Comparison of ENCODE assay signal across 12 cellular contexts in the genomic region with DNA sequence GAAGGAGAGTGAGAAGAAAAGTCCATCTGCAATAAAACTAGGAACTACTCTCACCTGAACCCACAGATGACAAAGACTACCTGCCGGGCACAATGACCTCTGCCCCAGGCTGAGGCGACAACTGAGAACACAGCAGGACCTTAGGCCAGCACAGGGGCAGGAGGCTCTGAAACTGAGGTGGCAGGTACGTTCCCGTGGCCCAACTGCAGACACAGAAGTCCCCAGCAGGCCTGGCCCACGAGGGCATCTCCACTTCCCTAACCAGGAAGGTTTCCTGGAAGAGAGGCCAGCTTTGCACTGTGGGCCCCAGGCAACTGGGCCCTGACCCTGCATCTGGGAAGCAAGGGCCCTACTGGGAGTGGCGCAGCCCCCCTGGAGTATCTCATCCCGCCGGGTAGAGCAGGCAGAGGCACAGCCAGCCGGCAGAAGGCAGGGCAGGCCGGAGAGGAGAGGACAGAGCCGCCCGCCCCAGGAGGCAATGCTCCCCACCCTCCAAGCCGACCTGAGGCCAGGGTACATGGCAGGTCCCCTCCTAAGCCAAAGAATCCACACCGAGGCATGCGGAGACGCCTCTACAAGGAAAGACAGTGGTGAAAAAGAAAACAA. TPM values are rescaled to one million over a fixed set of nuclear protein-coding genes. Genes with fewer than 3 reads are reported as not detected.
DNase-seq lines count a peak whose midpoint lies in the region; ATAC-seq and TF ChIP-seq lines count a peak whose summit lies in the region.
"Had no signal": no experiment of that assay in that cellular context is flagged by ENCODE, and none has a peak within 500 bp of the region (broad histone marks: within the 10 kb centered on the region; RNA-seq: fewer than 3 reads in every experiment).

No MANE protein-coding gene starts in this region.

- H3K36me3 Mint-ChIP-seq in activated CD8-positive, alpha-beta memory T cell treated with anti-CD3 and anti-CD28 coated beads, Interleukin-2, amount 10 ng/mL, durations not matched to agents 7 days and 5 days, result peaks cover 17% of the 10 kb centered on the region
- H3K36me3 Mint-ChIP-seq in activated naive CD8-positive, alpha-beta T cell treated with anti-CD3 and anti-CD28 coated beads for 36 hours, result peaks cover 33% of the 10 kb centered on the region

- H3K9ac ChIP-seq in liver (ENCODE audit: low read depth in 1 of 2, low read length in 2 of 2), result no peak overlapping the region

- H3K9me3 Mint-ChIP-seq in activated CD8-positive, alpha-beta memory T cell treated with anti-CD3 and anti-CD28 coated beads, Interleukin-2, amount 10 ng/mL, durations not matched to agents 7 days and 5 days (ENCODE audit: low read depth), result no peaks in the 10 kb centered on the region
- H3K9me3 Mint-ChIP-seq in activated naive CD8-positive, alpha-beta T cell treated with anti-CD3 and anti-CD28 coated beads for 36 hours, result no peaks in the 10 kb centered on the region
- no peaks in the 10 kb centered on the region for H3K9me3 Mint-ChIP-seq in stimulated activated naive CD8-positive, alpha-beta T cell treated with anti-CD3 and anti-CD28 coated beads, Interleukin-15, amount 100 ng/mL, for 72 hours

- H3K4me1 ChIP-seq in liver (ENCODE audit: control insufficient read depth in 4 of 4, insufficient read depth in 4 of 4, low read length in 3 of 4), result peaks cover 9 to 37% (median 21%) of the 10 kb centered on the region in 4 donors

- TF ChIP-seq CTCF in liver (IDR thresholded peaks at IDR 0.05; ENCODE audit: low read depth, low read length, missing input control), result no peak

- H3K9me3 ChIP-seq in liver (ENCODE audit: control insufficient read depth in 4 of 4, low read length in 3 of 4), result no peaks in the 10 kb centered on the region
- H3K9me3 ChIP-seq: esophagus squamous epithelium had no signal

- ATAC-seq in activated CD8-positive, alpha-beta memory T cell treated with anti-CD3 and anti-CD28 coated beads, Interleukin-2, amount 10 ng/mL, durations not matched to agents 7 days and 5 days, result no peak
- no peak for ATAC-seq in stimulated activated naive CD8-positive, alpha-beta T cell treated with anti-CD3 and anti-CD28 coated beads, Interleukin-15, amount 100 ng/mL, for 72 hours
- no peak for ATAC-seq in HG03354 (IDR thresholded peaks at IDR 0.05; ENCODE audit: poor library complexity, severe bottlenecking, unreplicated experiment)
- ATAC-seq: HCT116 had no signal

- H3K27me3 ChIP-seq in liver (ENCODE audit: control insufficient read depth in 4 of 4, insufficient read depth in 4 of 4, low read length in 3 of 4), result no peaks in the 10 kb centered on the region
- H3K27me3 ChIP-seq: esophagus squamous epithelium had no signal

- H3K27ac Mint-ChIP-seq in activated CD8-positive, alpha-beta memory T cell treated with anti-CD3 and anti-CD28 coated beads, Interleukin-2, amount 10 ng/mL, durations not matched to agents 7 days and 5 days, result no peak overlapping the region
- H3K27ac Mint-ChIP-seq in activated naive CD8-positive, alpha-beta T cell treated with anti-CD3 and anti-CD28 coated beads for 36 hours, result peak overlapping the region; percentile 34
- H3K27ac Mint-ChIP-seq in stimulated activated naive CD8-positive, alpha-beta T cell treated with anti-CD3 and anti-CD28 coated beads, Interleukin-15, amount 100 ng/mL, for 72 hours, result no peak overlapping the region

- H3K4me3 ChIP-seq in liver (ENCODE audit: low read depth in 1 of 3, low read length in 3 of 3), result no peak overlapping the region

- WGBS in liver, result 70% methylated on average over 16 of the region's 16 CpGs

- H3K4me3 Mint-ChIP-seq in activated CD8-positive, alpha-beta memory T cell treated with anti-CD3 and anti-CD28 coated beads, Interleukin-2, amount 10 ng/mL, durations not matched to agents 7 days and 5 days, result peak overlapping the region; percentile 38
- H3K4me3 Mint-ChIP-seq in activated naive CD8-positive, alpha-beta T cell treated with anti-CD3 and anti-CD28 coated beads for 36 hours, result peak overlapping the region; percentile 37
- H3K4me3 Mint-ChIP-seq in stimulated activated naive CD8-positive, alpha-beta T cell treated with anti-CD3 and anti-CD28 coated beads, Interleukin-15, amount 100 ng/mL, for 72 hours, result peak overlapping the region; percentile 79 to 82

- peaks cover 0 to 3% (median 0%) of the 10 kb centered on the region in 4 donors for H3K36me3 ChIP-seq in liver (ENCODE audit: control insufficient read depth in 4 of 4, insufficient read depth in 3 of 4, low read depth in 1 of 4, low read length in 3 of 4)

- H3K27ac ChIP-seq in liver (ENCODE audit: low read depth in 1 of 2, low read length in 2 of 2), result peak overlapping the region in 1 of 2 donors; percentile 22

- no peak for TF ChIP-seq RAD21 in liver (IDR thresholded peaks at IDR 0.05)

- H3K27me3 Mint-ChIP-seq in activated CD8-positive, alpha-beta memory T cell treated with anti-CD3 and anti-CD28 coated beads, Interleukin-2, amount 10 ng/mL, durations not matched to agents 7 days and 5 days, result no peaks in the 10 kb centered on the region
- H3K27me3 Mint-ChIP-seq in activated naive CD8-positive, alpha-beta T cell treated with anti-CD3 and anti-CD28 coated beads for 36 hours, result no peaks in the 10 kb centered on the region
- no peaks in the 10 kb centered on the region for H3K27me3 Mint-ChIP-seq in stimulated activated naive CD8-positive, alpha-beta T cell treated with anti-CD3 and anti-CD28 coated beads, Interleukin-15, amount 100 ng/mL, for 72 hours

- CTCF ChIA-PET in activated CD8-positive, alpha-beta memory T cell treated with anti-CD3 and anti-CD28 coated beads, Interleukin-2, amount 10 ng/mL, durations not matched to agents 7 days and 5 days (lab: Charles Lee), result interaction anchor here (0.9 to 1.2 kb wide), 2 partner anchors 13 to 18 kb away, joined by 3 read pairs; no protein-coding TSS in a partner anchor

- peaks cover 63% of the 10 kb centered on the region for H3K4me1 Mint-ChIP-seq in activated CD8-positive, alpha-beta memory T cell treated with anti-CD3 and anti-CD28 coated beads, Interleukin-2, amount 10 ng/mL, durations not matched to agents 7 days and 5 days
- H3K4me1 Mint-ChIP-seq in activated naive CD8-positive, alpha-beta T cell treated with anti-CD3 and anti-CD28 coated beads for 36 hours, result peaks cover 87% of the 10 kb centered on the region
- H3K4me1 Mint-ChIP-seq in stimulated activated naive CD8-positive, alpha-beta T cell treated with anti-CD3 and anti-CD28 coated beads, Interleukin-15, amount 100 ng/mL, for 72 hours, result peaks cover 98% of the 10 kb centered on the region

- DNase-seq in activated CD8-positive, alpha-beta memory T cell treated with anti-CD3 and anti-CD28 coated beads, Interleukin-2, amount 10 ng/mL, durations not matched to agents 7 days and 5 days, result no peak
- no peak for DNase-seq in activated CD8-positive, alpha-beta memory T cell treated with anti-CD3 and anti-CD28 coated beads, Interleukin-2, amount 50 U/mL, for 4 hours
- DNase-seq in activated naive CD8-positive, alpha-beta T cell treated with anti-CD3 and anti-CD28 coated beads for 36 hours, result no peak
- DNase-seq in stimulated activated naive CD8-positive, alpha-beta T cell treated with anti-CD3 and anti-CD28 coated beads, Interleukin-15, amount 100 ng/mL, for 72 hours, result no peak
- no peak for DNase-seq in COLO829 (ENCODE audit: low spot score)
- no peak for DNase-seq in NCI-H2227 treated with DMSO at 0.1 percent for 48 hours (lab: John Stamatoyannopoulos, UW)
- DNase-seq: ACHN, esophagus squamous epithelium, NCI-H1048 had no signal

TF ChIP-seq in liver, 16 proteins besides CTCF, POLR2A, EP300 and RAD21 (continues in another document):
- no peak for TF ChIP-seq NR2F2 (IDR thresholded peaks at IDR 0.05)
- TF ChIP-seq SP1 (IDR thresholded peaks at IDR 0.05), result no peak
- TF ChIP-seq FOXA2 (IDR thresholded peaks at IDR 0.05), result no peak
- TF ChIP-seq GABPA (IDR thresholded peaks at IDR 0.05 in 1 of 2, conservative IDR thresholded peaks at IDR 0.05 in 1 of 2), result no peak
- no peak for TF ChIP-seq HNF4G (IDR thresholded peaks at IDR 0.05)
- TF ChIP-seq, protein P1, sequence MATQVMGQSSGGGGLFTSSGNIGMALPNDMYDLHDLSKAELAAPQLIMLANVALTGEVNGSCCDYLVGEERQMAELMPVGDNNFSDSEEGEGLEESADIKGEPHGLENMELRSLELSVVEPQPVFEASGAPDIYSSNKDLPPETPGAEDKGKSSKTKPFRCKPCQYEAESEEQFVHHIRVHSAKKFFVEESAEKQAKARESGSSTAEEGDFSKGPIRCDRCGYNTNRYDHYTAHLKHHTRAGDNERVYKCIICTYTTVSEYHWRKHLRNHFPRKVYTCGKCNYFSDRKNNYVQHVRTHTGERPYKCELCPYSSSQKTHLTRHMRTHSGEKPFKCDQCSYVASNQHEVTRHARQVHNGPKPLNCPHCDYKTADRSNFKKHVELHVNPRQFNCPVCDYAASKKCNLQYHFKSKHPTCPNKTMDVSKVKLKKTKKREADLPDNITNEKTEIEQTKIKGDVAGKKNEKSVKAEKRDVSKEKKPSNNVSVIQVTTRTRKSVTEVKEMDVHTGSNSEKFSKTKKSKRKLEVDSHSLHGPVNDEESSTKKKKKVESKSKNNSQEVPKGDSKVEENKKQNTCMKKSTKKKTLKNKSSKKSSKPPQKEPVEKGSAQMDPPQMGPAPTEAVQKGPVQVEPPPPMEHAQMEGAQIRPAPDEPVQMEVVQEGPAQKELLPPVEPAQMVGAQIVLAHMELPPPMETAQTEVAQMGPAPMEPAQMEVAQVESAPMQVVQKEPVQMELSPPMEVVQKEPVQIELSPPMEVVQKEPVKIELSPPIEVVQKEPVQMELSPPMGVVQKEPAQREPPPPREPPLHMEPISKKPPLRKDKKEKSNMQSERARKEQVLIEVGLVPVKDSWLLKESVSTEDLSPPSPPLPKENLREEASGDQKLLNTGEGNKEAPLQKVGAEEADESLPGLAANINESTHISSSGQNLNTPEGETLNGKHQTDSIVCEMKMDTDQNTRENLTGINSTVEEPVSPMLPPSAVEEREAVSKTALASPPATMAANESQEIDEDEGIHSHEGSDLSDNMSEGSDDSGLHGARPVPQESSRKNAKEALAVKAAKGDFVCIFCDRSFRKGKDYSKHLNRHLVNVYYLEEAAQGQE (IDR thresholded peaks at IDR 0.05), result no peak
- peak; percentile 26 to 29 for TF ChIP-seq RXRA (IDR thresholded peaks at IDR 0.05)
- no peak for TF ChIP-seq FOXA1 (IDR thresholded peaks at IDR 0.05)
- TF ChIP-seq, protein P2, sequence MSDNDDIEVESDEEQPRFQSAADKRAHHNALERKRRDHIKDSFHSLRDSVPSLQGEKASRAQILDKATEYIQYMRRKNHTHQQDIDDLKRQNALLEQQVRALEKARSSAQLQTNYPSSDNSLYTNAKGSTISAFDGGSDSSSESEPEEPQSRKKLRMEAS (IDR thresholded peaks at IDR 0.05), result no peak

RNA-seq across cellular contexts. Expression of a gene that starts 32.7 kb away (rescaled TPM):
- 100 to 1,000 TPM; 134 to 148 TPM for total RNA-seq in activated CD8-positive, alpha-beta memory T cell treated with anti-CD3 and anti-CD28 coated beads, Interleukin-2, amount 10 ng/mL, durations not matched to agents 7 days and 5 days
- 100 to 1,000 TPM; 129 TPM for total RNA-seq in activated naive CD8-positive, alpha-beta T cell treated with anti-CD3 and anti-CD28 coated beads for 36 hours
- total RNA-seq in liver, result 10 to 100 TPM; 16.3 to 43.3 TPM
- 10 to 100 TPM in 1 of 2 donors, 1 to 10 TPM in 1; 6.4 to 13.4 TPM for polyA plus RNA-seq in liver
